ENCODE assay signal across 24 cellular contexts in the genomic region with DNA sequence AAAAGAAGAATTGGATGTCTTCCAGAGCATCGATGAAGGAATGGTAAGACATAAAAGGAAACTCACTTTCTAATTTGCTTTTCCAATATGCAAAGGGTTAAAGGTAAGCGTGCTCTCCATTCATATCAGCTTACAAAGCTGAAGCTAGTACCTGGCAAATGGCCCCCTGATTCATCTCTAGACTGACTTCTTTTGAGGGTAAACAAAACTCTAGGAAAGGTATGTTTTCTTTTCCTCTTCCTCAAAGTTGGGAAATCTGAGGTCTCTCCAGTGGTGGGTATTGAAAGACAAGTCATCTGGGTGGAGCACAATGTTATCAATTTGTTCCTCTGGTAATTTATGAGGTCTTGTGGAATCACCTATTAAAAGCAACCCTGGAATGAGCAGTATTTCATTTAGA.
"Had no signal": no experiment of that assay in that cellular context is flagged by ENCODE, and none has a peak within 500 bp of the region (broad histone marks: within the 10 kb centered on the region; RNA-seq: fewer than 3 reads in every experiment).

No MANE protein-coding gene starts in this region.

- DNase-seq: Karpas-422, KG1, MG63, NCI-H1092, NCI-H1105 treated with DMSO at 0.1 percent for 48 hours, NCI-H1417 treated with DMSO at 0.1 percent for 48 hours, NCI-H146, NCI-H1694 treated with DMSO at 0.1 percent for 48 hours, NCI-H1930, NCI-H2081, NCI-H2107, NCI-H2227 treated with DMSO at 0.1 percent for 48 hours, NCI-H446, NCI-H510A, NCI-H524 treated with DMSO at 0.1 percent for 48 hours, NCI-H69, NCI-H774, Peyer's patch, Right ventricle myocardium superior, SIG-M5, SK-N-SH had no signal

- FAIRE-seq: HTR-8/SVneo had no signal

- H3K4me3 ChIP-seq: MG63, PC-9, Peyer's patch, SJSA1 had no signal

- H3K36me3 ChIP-seq: MG63, Peyer's patch, SJSA1 had no signal

- H3K27me3 ChIP-seq: MG63, Peyer's patch, SJSA1 had no signal
